In the genomic region with DNA sequence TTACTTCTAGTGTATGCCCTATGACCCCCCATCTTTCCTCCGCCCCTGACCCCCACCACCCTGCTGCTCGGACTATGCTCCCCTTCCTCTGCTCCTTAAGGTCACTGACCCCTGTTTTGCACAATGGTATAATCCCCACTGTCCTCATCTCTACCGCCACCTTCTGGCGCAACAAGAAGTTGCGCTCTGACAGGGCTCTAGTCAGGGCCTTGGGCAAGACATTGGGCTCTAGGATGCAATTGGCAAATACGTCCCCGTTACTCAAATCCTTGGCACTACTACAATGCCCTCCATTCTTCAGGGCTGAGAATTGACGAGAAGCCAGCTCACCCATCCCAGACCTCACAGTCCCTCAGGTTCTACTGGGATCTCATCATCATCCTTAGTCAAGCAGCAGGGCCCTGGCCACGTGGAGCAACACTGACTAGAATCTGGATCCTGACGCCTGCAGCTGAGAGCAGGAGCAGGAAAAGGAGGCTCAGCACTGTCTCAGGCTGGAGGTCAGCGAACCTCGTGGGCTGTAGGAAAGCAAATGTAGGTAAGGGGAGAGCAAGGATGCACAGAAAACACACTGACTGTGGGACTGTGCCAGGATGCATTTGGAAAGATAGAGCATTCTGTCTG, we compare ENCODE assay signal across 9 cellular contexts. TPM values are rescaled to one million over a fixed set of nuclear protein-coding genes. Genes with fewer than 3 reads are reported as not detected.
A peak's percentile ranks its signal among the peaks of the same experiment; 100 is the strongest.
DNase-seq lines count a peak whose midpoint lies in the region; ATAC-seq, FAIRE-seq and TF ChIP-seq lines count a peak whose summit lies in the region.
"Had no signal": no experiment of that assay in that cellular context is flagged by ENCODE, and none has a peak within 500 bp of the region (broad histone marks: within the 10 kb centered on the region; RNA-seq: fewer than 3 reads in every experiment).

No MANE protein-coding gene starts in this region.

- no peaks in the 10 kb centered on the region for H3K79me2 ChIP-seq in K562 (ENCODE audit: control insufficient read depth, insufficient read depth, low read length)

- no peaks in the 10 kb centered on the region for H3K36me3 ChIP-seq in K562 (ENCODE audit: control insufficient read depth, insufficient read depth, low read length)
- no peaks in the 10 kb centered on the region for H3K36me3 ChIP-seq in aorta (ENCODE audit: control insufficient read depth in 1 of 2, insufficient read depth in 2 of 2, low read length in 1 of 2)

- H3K4me2 ChIP-seq in K562 (ENCODE audit: insufficient read depth, low read length) = no peak overlapping the region; the same call in 1 of the 2 replicates

- DNase-seq in stimulated activated CD4-positive, alpha-beta T cell treated with anti-CD3 and anti-CD28 coated beads, Interleukin-15, amount 100 ng/mL, for 24 hours = peak; percentile 55
- DNase-seq in stimulated activated CD4-positive, alpha-beta T cell treated with anti-CD3 and anti-CD28 coated beads, Interleukin-4, amount 100 ng/mL, for 4 hours = no peak
- peak; percentile 5 for DNase-seq in MV-4-11 (lab: John Stamatoyannopoulos, UW)
- DNase-seq in K562 (ENCODE audit: extremely low read depth in 1 of 4, low spot score in 3 of 4) = peak; percentile 60 to 82 (median 72)
- DNase-seq in memory B cell (ENCODE audit: low spot score in 2 of 2) = no peak
- DNase-seq in aorta = no peak
- no peak for DNase-seq in NCI-H2081 (lab: John Stamatoyannopoulos, UW)

- no peaks in the 10 kb centered on the region for H3K36me3 Mint-ChIP-seq in memory B cell
- H3K36me3 Mint-ChIP-seq: brain had no signal

- peak; percentile 74 for ATAC-seq in HG02571 (IDR thresholded peaks at IDR 0.05; ENCODE audit: unreplicated experiment)
- ATAC-seq in K562 = peak; percentile 96
- peak; percentile 51 for ATAC-seq in memory B cell (ENCODE audit: low read depth)
- ATAC-seq in aorta (ENCODE audit: low FRiP score) = no peak

- POLR2A ChIA-PET in K562 (lab: Yijun Ruan, JAX) = interaction anchor here (0.6 to 1.4 kb wide), 4 partner anchors 64 to 239 kb away, joined by 3 to 4 read pairs (median 3); no protein-coding TSS in a partner anchor

- FAIRE-seq in K562 (lab: Jason Lieb, UNC) = peak; percentile 94

- no peak overlapping the region for H3K27ac ChIP-seq in K562 (ENCODE audit: extremely low read depth, low read depth, low read length)
- H3K27ac ChIP-seq in aorta (ENCODE audit: low read depth in 1 of 2, low read length in 2 of 2) = no peak overlapping the region

- H3K9ac ChIP-seq in K562 (ENCODE audit: insufficient read depth in 1 of 2, low read depth in 2 of 2, low read length in 2 of 2) = no peak overlapping the region

- no peaks in the 10 kb centered on the region for H3K9me3 ChIP-seq in K562 (replicated peaks; ENCODE audit: control insufficient read depth, insufficient read depth, low read depth, low read length)
- H3K9me3 ChIP-seq in aorta (ENCODE audit: control insufficient read depth, low read length) = no peaks in the 10 kb centered on the region

- intact Hi-C loops in K562 (cut with micrococcal nuclease) = loop anchor here (1.0 kb wide), 2 partner anchors 88 to 323 kb away; no protein-coding TSS in a partner anchor
- intact Hi-C loops in aorta (cut with DNase I) = no loop called here

- no peak overlapping the region for H3K4me3 Mint-ChIP-seq in memory B cell
- H3K4me3 Mint-ChIP-seq: brain had no signal

- peaks cover 3% of the 10 kb centered on the region for H3K9me3 Mint-ChIP-seq in memory B cell
- H3K9me3 Mint-ChIP-seq: brain had no signal

- peaks cover 11% of the 10 kb centered on the region for H3K27me3 Mint-ChIP-seq in memory B cell
- H3K27me3 Mint-ChIP-seq: brain had no signal

- H3K27me3 ChIP-seq in K562 (ENCODE audit: control insufficient read depth in 2 of 2, insufficient read depth in 2 of 2, low read length in 2 of 2) = peaks cover 2 to 34% of the 10 kb centered on the region in 2 experiments; a peak in 4 of 5 replicates
- no peaks in the 10 kb centered on the region for H3K27me3 ChIP-seq in aorta (ENCODE audit: control insufficient read depth in 1 of 2, insufficient read depth in 2 of 2, low read length in 1 of 2)

- TF ChIP-seq EP300 in K562 (IDR thresholded peaks at IDR 0.05; ENCODE audit: low read length) = no peak

- H3K4me1 ChIP-seq in K562 (replicated peaks in 1 of 2; ENCODE audit: control insufficient read depth in 2 of 2, insufficient read depth in 2 of 2, low read length in 2 of 2) = peaks cover 0 to 6% of the 10 kb centered on the region in 2 experiments; a peak in 2 of 5 replicates
- H3K4me1 ChIP-seq in aorta (ENCODE audit: control insufficient read depth in 1 of 2, insufficient read depth in 2 of 2, low read length in 2 of 2) = no peaks in the 10 kb centered on the region

- H3K9me1 ChIP-seq in K562 (ENCODE audit: control insufficient read depth, insufficient read depth, low read length) = no peaks in the 10 kb centered on the region

- peak; percentile 77 to 83 (median 78) for TF ChIP-seq CTCF in K562 (IDR thresholded peaks at IDR 0.05 in 2 of 3, conservative IDR thresholded peaks at IDR 0.05 in 1 of 3; ENCODE audit: insufficient read depth in 2 of 3, low read depth in 1 of 3, low read length in 3 of 3)

- no peak for TF ChIP-seq POLR2A in K562 (conservative IDR thresholded peaks at IDR 0.05)

- CTCF ChIA-PET in K562 (lab: Yijun Ruan, JAX; ENCODE audit: low intra/inter-chr PET ratio) = interaction anchor here (0.6 to 0.7 kb wide), 2 partner anchors 67 to 89 kb away, joined by 3 to 5 read pairs; no protein-coding TSS in a partner anchor

- TF ChIP-seq RAD21 in K562 (CRISPR knock-in tag; conservative IDR thresholded peaks at IDR 0.05 in 1 of 2, IDR thresholded peaks at IDR 0.05 in 1 of 2) = peak in 1 of 2 experiments; percentile 53; a peak in 2 of 4 replicates

- H3K4me3 ChIP-seq in K562 = no peak overlapping the region
- H3K4me3 ChIP-seq in aorta (ENCODE audit: low read length in 2 of 2) = no peak overlapping the region

- H4K20me1 ChIP-seq in K562 (replicated peaks; ENCODE audit: control insufficient read depth, insufficient read depth, low read length) = peaks cover 6% of the 10 kb centered on the region; the same call in 1 of the 2 replicates

- BruUV-seq in K562 (replicated peaks; lab: Mats Ljungman, UMichigan) = no TSS peak

- in situ Hi-C loops in K562 (cut with MboI) = no loop called here

- H3K4me1 Mint-ChIP-seq in memory B cell = no peaks in the 10 kb centered on the region
- H3K4me1 Mint-ChIP-seq: brain had no signal

- no peak overlapping the region for H2AFZ ChIP-seq in K562 (ENCODE audit: low read depth, low read length)

- 2% methylated on average over 12 of the region's 12 CpGs for WGBS in K562 (ENCODE audit: insufficient coverage, low coverage, missing lambda C conversion rate)
- 52 to 55% methylated on average over 12 of the region's 12 CpGs for WGBS in aorta, 2 donors

- no peak overlapping the region for H3K27ac Mint-ChIP-seq in memory B cell
- H3K27ac Mint-ChIP-seq: brain had no signal

RNA-seq across cellular contexts. Expression of gene LRIT2, which starts 10.6 kb away (rescaled TPM):
- total RNA-seq in K562 (2011; cell fraction: chromatin; rRNA removed; ENCODE audit: low replicate concordance) = not detected in 2 replicates
- total RNA-seq in K562 (2011; cell fraction: nucleolus; rRNA removed) = not detected in 2 replicates
- not detected in 2 replicates for total RNA-seq in K562 (2011; cell fraction: nucleoplasm; rRNA removed)
- total RNA-seq in K562 (2014; rRNA removed) (not detected in 2 replicates), K562 (2014; rRNA removed; fragmentation: Illumina TruSeq; extraction: Trizol) (not detected in 2 replicates), K562 (2015; rRNA removed; fragmentation: Illumina TruSeq; extraction: Trizol) (not detected in 2 replicates), K562 (2021) (not detected in 2 replicates), aorta (not detected)
- polyA plus RNA-seq in K562 (2011; rRNA removed) (not detected in 2 replicates), K562 (2014; fragmentation: Illumina TruSeq; extraction: Trizol) (not detected in 2 replicates), K562 (2014; fragmentation: Nextera tagmentation; extraction: Ambion mirVana) (not detected), K562 (2014; rRNA removed) (not detected in 2 replicates), aorta (not detected)
- polyA plus RNA-seq in K562 (2011; cell fraction: cytosol; rRNA removed) = not detected in 2 replicates
- not detected in 2 replicates for polyA plus RNA-seq in K562 (2011; cell fraction: nucleus; rRNA removed)
- polyA plus RNA-seq in K562 (2012) = not detected in 2 replicates
- polyA minus RNA-seq in K562 (2011; rRNA and poly(A)+ RNA removed) = not detected in 2 replicates
- polyA minus RNA-seq in K562 (2011; cell fraction: cytosol; rRNA and poly(A)+ RNA removed) = not detected in 2 replicates
- not detected in 2 replicates for polyA minus RNA-seq in K562 (2011; cell fraction: nucleus; rRNA and poly(A)+ RNA removed)

RNA-seq across cellular contexts. Expression of gene CDHR1, which starts 20.4 kb away (rescaled TPM):
- 7.3 and 9.6 TPM in 2 replicates for total RNA-seq in K562 (2011; cell fraction: chromatin; rRNA removed; ENCODE audit: low replicate concordance)
- 5.5 and 6.0 TPM in 2 replicates for total RNA-seq in K562 (2011; cell fraction: nucleolus; rRNA removed)
- total RNA-seq in K562 (2011; cell fraction: nucleoplasm; rRNA removed) = 3.8 and 5.6 TPM in 2 replicates
- total RNA-seq in K562 (2014; rRNA removed) (0.23 and 0.29 TPM in 2 replicates), K562 (2014; rRNA removed; fragmentation: Illumina TruSeq; extraction: Trizol) (0.07 and 0.26 TPM in 2 replicates), K562 (2015; rRNA removed; fragmentation: Illumina TruSeq; extraction: Trizol) (0.07 and 0.11 TPM in 2 replicates), K562 (2021) (0.20 and 0.56 TPM in 2 replicates), aorta (under 1 TPM; 0.32 to 0.42 TPM)
- polyA plus RNA-seq in K562 (2011; rRNA removed) (0.99 and 2.1 TPM in 2 replicates), K562 (2014; fragmentation: Illumina TruSeq; extraction: Trizol) (0.29 and 0.33 TPM in 2 replicates), K562 (2014; fragmentation: Nextera tagmentation; extraction: Ambion mirVana) (under 1 TPM; 0.03 to 0.10 TPM), K562 (2014; rRNA removed) (0.30 and 0.46 TPM in 2 replicates), aorta (not detected)
- 0.40 and 1.1 TPM in 2 replicates for polyA plus RNA-seq in K562 (2011; cell fraction: cytosol; rRNA removed)
- 7.8 and 11.0 TPM in 2 replicates for polyA plus RNA-seq in K562 (2011; cell fraction: nucleus; rRNA removed)
- polyA plus RNA-seq in K562 (2012) = 0.44 and 0.76 TPM in 2 replicates
- 0.77 and 0.81 TPM in 2 replicates for polyA minus RNA-seq in K562 (2011; rRNA and poly(A)+ RNA removed)
- 0.73 and 0.86 TPM in 2 replicates for polyA minus RNA-seq in K562 (2011; cell fraction: cytosol; rRNA and poly(A)+ RNA removed)
- 0.67 and 1.9 TPM in 2 replicates for polyA minus RNA-seq in K562 (2011; cell fraction: nucleus; rRNA and poly(A)+ RNA removed)

RNA-seq across cellular contexts. Expression of gene LRIT1, which starts 26.6 kb away (rescaled TPM):
- total RNA-seq in K562 (2011; cell fraction: chromatin; rRNA removed; ENCODE audit: low replicate concordance) = not detected in 2 replicates
- not detected in 2 replicates for total RNA-seq in K562 (2011; cell fraction: nucleolus; rRNA removed)
- not detected in 2 replicates for total RNA-seq in K562 (2011; cell fraction: nucleoplasm; rRNA removed)
- total RNA-seq in K562 (2014; rRNA removed) = not detected in 2 replicates
- total RNA-seq in K562 (2014; rRNA removed; fragmentation: Illumina TruSeq; extraction: Trizol) = not detected in 2 replicates
- total RNA-seq in K562 (2015; rRNA removed; fragmentation: Illumina TruSeq; extraction: Trizol) = not detected in 2 replicates
- not detected in 2 replicates for total RNA-seq in K562 (2021)
- polyA plus RNA-seq in K562 (2011; rRNA removed) = not detected in 2 replicates
- not detected in 2 replicates for polyA plus RNA-seq in K562 (2011; cell fraction: cytosol; rRNA removed)
- not detected in 2 replicates for polyA plus RNA-seq in K562 (2011; cell fraction: nucleus; rRNA removed)
- not detected in 2 replicates for polyA plus RNA-seq in K562 (2012)
- not detected in 2 replicates for polyA plus RNA-seq in K562 (2014; fragmentation: Illumina TruSeq; extraction: Trizol)
- polyA plus RNA-seq in K562 (2014; fragmentation: Nextera tagmentation; extraction: Ambion mirVana) = not detected
- not detected in 2 replicates for polyA plus RNA-seq in K562 (2014; rRNA removed)
- not detected in 2 replicates for polyA minus RNA-seq in K562 (2011; rRNA and poly(A)+ RNA removed)
- not detected in 2 replicates for polyA minus RNA-seq in K562 (2011; cell fraction: cytosol; rRNA and poly(A)+ RNA removed)
- not detected in 2 replicates for polyA minus RNA-seq in K562 (2011; cell fraction: nucleus; rRNA and poly(A)+ RNA removed)
- total RNA-seq in aorta = not detected
- polyA plus RNA-seq in aorta = not detected

RNA-seq across cellular contexts. Expression of gene RGR, which starts 30.1 kb away (rescaled TPM):
- total RNA-seq in K562 (2011; cell fraction: chromatin; rRNA removed; ENCODE audit: low replicate concordance) = not detected in 2 replicates
- total RNA-seq in K562 (2011; cell fraction: nucleolus; rRNA removed) = not detected in 2 replicates
- not detected in 2 replicates for total RNA-seq in K562 (2011; cell fraction: nucleoplasm; rRNA removed)
- total RNA-seq in K562 (2014; rRNA removed) = not detected in 2 replicates
- total RNA-seq in K562 (2014; rRNA removed; fragmentation: Illumina TruSeq; extraction: Trizol) = not detected in 2 replicates
- total RNA-seq in K562 (2015; rRNA removed; fragmentation: Illumina TruSeq; extraction: Trizol) = not detected in 2 replicates
- not detected in 2 replicates for total RNA-seq in K562 (2021)
- not detected in 2 replicates for polyA plus RNA-seq in K562 (2011; rRNA removed)
- not detected in 2 replicates for polyA plus RNA-seq in K562 (2011; cell fraction: cytosol; rRNA removed)
- polyA plus RNA-seq in K562 (2011; cell fraction: nucleus; rRNA removed) = not detected in 2 replicates
- not detected in 2 replicates for polyA plus RNA-seq in K562 (2012)
- not detected in 2 replicates for polyA plus RNA-seq in K562 (2014; fragmentation: Illumina TruSeq; extraction: Trizol)
- polyA plus RNA-seq in K562 (2014; fragmentation: Nextera tagmentation; extraction: Ambion mirVana) = not detected
- polyA plus RNA-seq in K562 (2014; rRNA removed) = not detected in 2 replicates
- polyA minus RNA-seq in K562 (2011; rRNA and poly(A)+ RNA removed) = not detected in 2 replicates
- not detected in 2 replicates for polyA minus RNA-seq in K562 (2011; cell fraction: cytosol; rRNA and poly(A)+ RNA removed)
- not detected in 2 replicates for polyA minus RNA-seq in K562 (2011; cell fraction: nucleus; rRNA and poly(A)+ RNA removed)
- total RNA-seq in aorta = not detected
- polyA plus RNA-seq in aorta = not detected

RNA-seq across cellular contexts. Expression of gene GPR15LG, which starts 41.1 kb away (rescaled TPM):
- not detected in 2 replicates for total RNA-seq in K562 (2011; cell fraction: chromatin; rRNA removed; ENCODE audit: low replicate concordance)
- total RNA-seq in K562 (2011; cell fraction: nucleolus; rRNA removed) = not detected in 2 replicates
- total RNA-seq in K562 (2011; cell fraction: nucleoplasm; rRNA removed) = not detected in 2 replicates
- not detected in 2 replicates for total RNA-seq in K562 (2014; rRNA removed)
- total RNA-seq in K562 (2014; rRNA removed; fragmentation: Illumina TruSeq; extraction: Trizol) = not detected in 2 replicates
- total RNA-seq in K562 (2015; rRNA removed; fragmentation: Illumina TruSeq; extraction: Trizol) = 0.51 TPM in 1 of 2 replicates, not detected in the other
- total RNA-seq in K562 (2021) = not detected in 2 replicates
- polyA plus RNA-seq in K562 (2011; rRNA removed) = not detected in 2 replicates
- not detected in 2 replicates for polyA plus RNA-seq in K562 (2011; cell fraction: cytosol; rRNA removed)
- polyA plus RNA-seq in K562 (2011; cell fraction: nucleus; rRNA removed) = not detected in 2 replicates
- polyA plus RNA-seq in K562 (2012) = not detected in 2 replicates
- polyA plus RNA-seq in K562 (2014; fragmentation: Illumina TruSeq; extraction: Trizol) = not detected in 2 replicates
- not detected for polyA plus RNA-seq in K562 (2014; fragmentation: Nextera tagmentation; extraction: Ambion mirVana)
- not detected in 2 replicates for polyA plus RNA-seq in K562 (2014; rRNA removed)
- polyA minus RNA-seq in K562 (2011; rRNA and poly(A)+ RNA removed) = not detected in 2 replicates
- not detected in 2 replicates for polyA minus RNA-seq in K562 (2011; cell fraction: cytosol; rRNA and poly(A)+ RNA removed)
- polyA minus RNA-seq in K562 (2011; cell fraction: nucleus; rRNA and poly(A)+ RNA removed) = not detected in 2 replicates
- not detected for total RNA-seq in aorta
- 1 to 10 TPM in 1 of 2 donors, under 1 TPM in 1; 0.59 to 1.0 TPM for polyA plus RNA-seq in aorta

Comparison
In these comparisons a context has a peak if more than half of its experiments do, and no peak if none do; other contexts are left out.
1. DNase-seq: peak in stimulated activated CD4-positive, alpha-beta T cell treated with anti-CD3 and anti-CD28 coated beads, Interleukin-15, amount 100 ng/mL, for 24 hours (single experiment), MV-4-11 (single experiment) and K562 (4 of 4); none in stimulated activated CD4-positive, alpha-beta T cell treated with anti-CD3 and anti-CD28 coated beads, Interleukin-4, amount 100 ng/mL, for 4 hours (0 of 2), memory B cell (0 of 2), aorta (0 of 2) and NCI-H2081 (0 of 2).